23 cellular contexts compared by ENCODE assay signal in the genomic region with DNA sequence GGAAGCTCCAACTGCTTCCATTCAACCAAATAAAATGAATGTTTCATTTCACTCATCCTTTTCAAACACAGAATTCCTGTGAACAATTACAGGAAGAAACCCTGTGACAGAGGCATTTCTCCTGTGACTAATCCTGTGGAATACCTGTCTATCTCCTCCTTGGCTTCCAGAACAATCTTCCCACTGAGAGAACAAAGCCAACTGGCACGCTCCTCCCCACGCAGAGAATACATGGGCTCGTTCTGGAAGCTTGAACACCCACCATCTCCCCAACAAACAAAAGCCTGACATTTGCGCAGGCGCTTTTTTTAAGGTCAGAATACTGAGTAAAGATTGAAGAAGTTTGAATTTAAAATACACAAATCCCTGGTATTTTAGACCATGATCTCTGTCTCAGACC.
"Had no signal": no experiment of that assay in that cellular context is flagged by ENCODE, and none has a peak within 500 bp of the region (broad histone marks: within the 10 kb centered on the region; RNA-seq: fewer than 3 reads in every experiment).

No MANE protein-coding gene starts in this region.

- H3K9me3 Mint-ChIP-seq: activated B cell treated with CpG ODN at 0.5 μM for 24 hours; activated naive CD4-positive, alpha-beta T cell treated with anti-CD3 and anti-CD28 coated beads, Interleukin-2, amount 50 U/mL, for 24 hours; activated T-helper 2 cell treated with anti-CD3 and anti-CD28 coated beads, Interferon-gamma antibody, Interleukin-2, Interleukin-4, amounts not matched to agents 10 μg/mL and 5 μg/mL and 100 μg/mL, durations not matched to agents 14 hours and 24 hours and 36 hours; natural killer cell; stimulated activated naive B cell treated with anti-CD40 and anti-IgM and Interleukin-4, amounts not matched to agents 10 μg/mL and 1 μg/mL and 100 μg/mL, for 72 hours; T-helper 2 cell treated with Interferon-gamma antibody and Interleukin-4, amounts not matched to agents 5 μg/mL and 100 μg/mL, for 36 hours had no signal

- ATAC-seq: activated CD8-positive, alpha-beta memory T cell treated with anti-CD3 and anti-CD28 coated beads, Interleukin-2, amount 10 ng/mL, durations not matched to agents 7 days and 5 days; activated CD8-positive, alpha-beta T cell treated with anti-CD3 and anti-CD28 coated beads, Interleukin-2, amount 10 ng/mL, durations not matched to agents 7 days and 5 days; esophagus mucosa; foreskin keratinocyte; heart right ventricle; left lobe of liver; natural killer cell; pancreas; stimulated activated naive B cell treated with anti-CD40 and anti-IgM and Interleukin-4, amounts not matched to agents 10 μg/mL and 1 μg/mL and 100 μg/mL, for 72 hours had no signal

- DNase-seq: activated B cell treated with CpG ODN at 0.5 μM for 24 hours; activated CD8-positive, alpha-beta memory T cell treated with anti-CD3 and anti-CD28 coated beads, Interleukin-2, amount 10 ng/mL, durations not matched to agents 7 days and 5 days; activated CD8-positive, alpha-beta T cell treated with anti-CD3 and anti-CD28 coated beads, Interleukin-2, amount 10 ng/mL, durations not matched to agents 7 days and 5 days; activated T-cell treated with anti-CD3 and anti-CD28 coated beads, Interleukin-2, amount 50 U/mL, for 48 hours; cerebellar nuclear complex; colonic mucosa; dorsolateral prefrontal cortex; effector memory CD4-positive, alpha-beta T cell; heart right ventricle; mesenchymal stem cell; natural killer cell; pancreas; stimulated activated CD4-positive, alpha-beta T cell treated with anti-CD3 and anti-CD28 coated beads, Interleukin-1b, Interleukin-23, amount 100 ng/mL, for 48 hours; stimulated activated naive B cell treated with anti-CD40 and anti-IgM and Interleukin-4, amounts not matched to agents 10 μg/mL and 1 μg/mL and 100 μg/mL, for 72 hours; stomach; T-helper 1 cell; tibial artery had no signal

- H3K4me1 Mint-ChIP-seq: activated B cell treated with CpG ODN at 0.5 μM for 24 hours; activated CD8-positive, alpha-beta memory T cell treated with anti-CD3 and anti-CD28 coated beads, Interleukin-2, amount 10 ng/mL, durations not matched to agents 7 days and 5 days; activated naive CD4-positive, alpha-beta T cell treated with anti-CD3 and anti-CD28 coated beads, Interleukin-2, amount 50 U/mL, for 24 hours; natural killer cell; stimulated activated naive B cell treated with anti-CD40 and anti-IgM and Interleukin-4, amounts not matched to agents 10 μg/mL and 1 μg/mL and 100 μg/mL, for 72 hours had no signal

- H3K27me3 Mint-ChIP-seq: activated CD8-positive, alpha-beta memory T cell treated with anti-CD3 and anti-CD28 coated beads, Interleukin-2, amount 10 ng/mL, durations not matched to agents 7 days and 5 days; activated naive CD4-positive, alpha-beta T cell treated with anti-CD3 and anti-CD28 coated beads, Interleukin-2, amount 50 U/mL, for 24 hours had no signal

- H3K36me3 Mint-ChIP-seq: activated CD8-positive, alpha-beta memory T cell treated with anti-CD3 and anti-CD28 coated beads, Interleukin-2, amount 10 ng/mL, durations not matched to agents 7 days and 5 days; activated naive CD4-positive, alpha-beta T cell treated with anti-CD3 and anti-CD28 coated beads, Interleukin-2, amount 50 U/mL, for 24 hours; natural killer cell; stimulated activated naive B cell treated with anti-CD40 and anti-IgM and Interleukin-4, amounts not matched to agents 10 μg/mL and 1 μg/mL and 100 μg/mL, for 72 hours had no signal

- H3K4me3 Mint-ChIP-seq: activated B cell treated with CpG ODN at 0.5 μM for 24 hours; activated CD8-positive, alpha-beta memory T cell treated with anti-CD3 and anti-CD28 coated beads, Interleukin-2, amount 10 ng/mL, durations not matched to agents 7 days and 5 days; activated CD8-positive, alpha-beta T cell treated with anti-CD3 and anti-CD28 coated beads, Interleukin-2, amount 10 ng/mL, durations not matched to agents 7 days and 5 days; activated naive CD4-positive, alpha-beta T cell treated with anti-CD3 and anti-CD28 coated beads, Interleukin-2, amount 50 U/mL, for 24 hours; natural killer cell; stimulated activated naive B cell treated with anti-CD40 and anti-IgM and Interleukin-4, amounts not matched to agents 10 μg/mL and 1 μg/mL and 100 μg/mL, for 72 hours; T-helper 2 cell treated with Interferon-gamma antibody and Interleukin-4, amounts not matched to agents 5 μg/mL and 100 μg/mL, for 36 hours had no signal

- H3K27ac Mint-ChIP-seq: activated B cell treated with CpG ODN at 0.5 μM for 24 hours; activated CD8-positive, alpha-beta memory T cell treated with anti-CD3 and anti-CD28 coated beads, Interleukin-2, amount 10 ng/mL, durations not matched to agents 7 days and 5 days; activated CD8-positive, alpha-beta T cell treated with anti-CD3 and anti-CD28 coated beads, Interleukin-2, amount 10 ng/mL, durations not matched to agents 7 days and 5 days; activated naive CD4-positive, alpha-beta T cell treated with anti-CD3 and anti-CD28 coated beads, Interleukin-2, amount 50 U/mL, for 24 hours; activated T-helper 2 cell treated with anti-CD3 and anti-CD28 coated beads, Interferon-gamma antibody, Interleukin-2, Interleukin-4, amounts not matched to agents 10 μg/mL and 5 μg/mL and 100 μg/mL, durations not matched to agents 14 hours and 24 hours and 36 hours; natural killer cell; stimulated activated naive B cell treated with anti-CD40 and anti-IgM and Interleukin-4, amounts not matched to agents 10 μg/mL and 1 μg/mL and 100 μg/mL, for 72 hours; T-helper 2 cell treated with Interferon-gamma antibody and Interleukin-4, amounts not matched to agents 5 μg/mL and 100 μg/mL, for 36 hours had no signal
